16 cellular contexts compared by ENCODE assay signal in the genomic region with DNA sequence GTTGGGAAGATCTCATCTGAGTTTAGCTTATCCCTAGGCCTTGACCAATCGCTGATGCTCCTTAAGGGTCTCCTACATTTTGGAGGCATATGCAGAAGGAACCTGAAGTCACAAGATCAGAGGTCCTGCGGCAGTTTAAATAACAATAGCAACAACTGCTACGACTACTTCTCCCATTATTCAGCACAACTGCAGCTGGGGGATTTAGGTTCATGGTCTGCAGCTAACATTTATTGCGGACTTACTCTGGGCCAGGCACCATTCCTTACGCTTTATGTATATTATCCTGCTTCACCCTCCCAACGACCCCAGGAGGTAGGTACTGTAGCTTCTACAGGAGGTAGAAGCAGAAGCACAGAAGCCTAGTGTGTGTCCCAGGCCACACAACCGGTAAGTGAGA. TPM values are rescaled to one million over a fixed set of nuclear protein-coding genes. Genes with fewer than 3 reads are reported as not detected.
DNase-seq lines count a peak whose midpoint lies in the region; ATAC-seq and TF ChIP-seq lines count a peak whose summit lies in the region.
"Had no signal": no experiment of that assay in that cellular context is flagged by ENCODE, and none has a peak within 500 bp of the region (broad histone marks: within the 10 kb centered on the region; RNA-seq: fewer than 3 reads in every experiment).

No MANE protein-coding gene starts in this region.

- POLR2A ChIA-PET in activated CD4-positive, alpha-beta memory T cell treated with anti-CD3 and anti-CD28 coated beads for 36 hours (lab: Charles Lee): no interaction called here

- no peaks in the 10 kb centered on the region for H3K4me1 Mint-ChIP-seq in activated CD4-positive, alpha-beta memory T cell treated with anti-CD3 and anti-CD28 coated beads for 36 hours (ENCODE audit: low read depth)
- H3K4me1 Mint-ChIP-seq: CD4-positive, CD25-positive, alpha-beta regulatory T cell had no signal

- no peak overlapping the region for H3K4ac ChIP-seq in neuronal stem cell (ENCODE audit: low read length)

- no peak overlapping the region for H2BK15ac ChIP-seq in neuronal stem cell (ENCODE audit: low read length)

- ATAC-seq in GM18498 (IDR thresholded peaks at IDR 0.05; ENCODE audit: unreplicated experiment): no peak
- ATAC-seq: HCT116, K562 had no signal

- peak overlapping the region; percentile 25 for H3K18ac ChIP-seq in neuronal stem cell (ENCODE audit: low read length)

- peaks cover 3% of the 10 kb centered on the region for H3K27me3 Mint-ChIP-seq in activated CD4-positive, alpha-beta memory T cell treated with anti-CD3 and anti-CD28 coated beads for 36 hours

- H3K27ac ChIP-seq in BLaER1: peak overlapping the region; percentile 74
- peak overlapping the region; percentile 72 for H3K27ac ChIP-seq in WERI-Rb-1
- H3K27ac ChIP-seq in neuronal stem cell (replicated peaks; ENCODE audit: low read length): peak overlapping the region; percentile 55
- no peak overlapping the region for H3K27ac ChIP-seq in dorsolateral prefrontal cortex
- H3K27ac ChIP-seq: HL-60 had no signal

- H3K4me3 ChIP-seq in BLaER1: 0 out of 2 replicates have a peak overlapping the region, but pooled peaks have one; percentile 16
- no peak overlapping the region for H3K4me3 ChIP-seq in H7 (ENCODE audit: insufficient read depth, low read depth, low read length)
- H3K4me3 ChIP-seq in WERI-Rb-1 (ENCODE audit: low read depth, low read length): no peak overlapping the region
- no peak overlapping the region for H3K4me3 ChIP-seq in neuronal stem cell (ENCODE audit: low read length in 2 of 2)
- H3K4me3 ChIP-seq in dorsolateral prefrontal cortex: no peak overlapping the region
- H3K4me3 ChIP-seq: K562 had no signal

- H3K4me2 ChIP-seq in BLaER1 (peak overlapping the region; percentile 68), neuronal stem cell (ENCODE audit: insufficient read depth, low read length, poor library complexity, severe bottlenecking) (no peak overlapping the region)

- peaks cover 81% of the 10 kb centered on the region for H3K4me1 ChIP-seq in BLaER1
- H3K4me1 ChIP-seq in neuronal stem cell (ENCODE audit: control insufficient read depth in 2 of 2, insufficient read depth in 1 of 2, low read depth in 1 of 2, low read length in 2 of 2): peaks cover 8 to 9% of the 10 kb centered on the region in 2 donors

- peaks cover 20% of the 10 kb centered on the region for H3K9me3 ChIP-seq in BLaER1
- H3K9me3 ChIP-seq in WERI-Rb-1 (ENCODE audit: severe bottlenecking): peaks cover 24% of the 10 kb centered on the region
- peaks cover 0 to 6% of the 10 kb centered on the region in 2 donors for H3K9me3 ChIP-seq in neuronal stem cell (replicated peaks in 1 of 2; ENCODE audit: control insufficient read depth in 2 of 2, insufficient read depth in 1 of 2, low read depth in 1 of 2, low read length in 2 of 2)

- H3K36me3 ChIP-seq in BLaER1 (no peaks in the 10 kb centered on the region), H7 (replicated peaks; ENCODE audit: control insufficient read depth, insufficient read depth, low read length) (no peaks in the 10 kb centered on the region), WERI-Rb-1 (no peaks in the 10 kb centered on the region), neuronal stem cell (replicated peaks in 1 of 2; ENCODE audit: control insufficient read depth in 2 of 2, insufficient read depth in 2 of 2, low read length in 2 of 2) (no peaks in the 10 kb centered on the region)

- CTCF ChIA-PET in activated CD4-positive, alpha-beta memory T cell treated with anti-CD3 and anti-CD28 coated beads for 36 hours (lab: Charles Lee): interaction anchor here (1.2 kb wide), 1 partner anchor 99 kb away, joined by 4 read pairs; no protein-coding TSS in a partner anchor

- H2BK120ac ChIP-seq in neuronal stem cell (ENCODE audit: low read depth, low read length): no peak overlapping the region

- intact Hi-C loops in dorsolateral prefrontal cortex (cut with DNase I): no loop called here
- intact Hi-C loops in activated CD4-positive, alpha-beta memory T cell treated with anti-CD3 and anti-CD28 coated beads for 36 hours (cut with micrococcal nuclease): no loop called here

- no peak overlapping the region for H4K91ac ChIP-seq in neuronal stem cell (ENCODE audit: low read depth, low read length, poor library complexity)

- H3K79me1 ChIP-seq in neuronal stem cell (ENCODE audit: low read depth, low read length): no peaks in the 10 kb centered on the region

- no peak overlapping the region for H3K14ac ChIP-seq in neuronal stem cell (ENCODE audit: low read length)

- DNase-seq in H7: peak; percentile 41
- DNase-seq in WERI-Rb-1: no peak
- DNase-seq in neuronal stem cell (ENCODE audit: low spot score): no peak
- DNase-seq in dorsolateral prefrontal cortex: no peak
- DNase-seq in activated CD4-positive, alpha-beta memory T cell treated with anti-CD3 and anti-CD28 coated beads for 36 hours: no peak
- DNase-seq: 8988T; C1 segment of cervical spinal cord; Caco-2; CD4-positive, CD25-positive, alpha-beta regulatory T cell; HFFc6; IMR-90 had no signal

- H2AFZ ChIP-seq in neuronal stem cell (ENCODE audit: low read length): no peak overlapping the region

- H3K9ac ChIP-seq in BLaER1 (peak overlapping the region; percentile 51), neuronal stem cell (ENCODE audit: low read depth, low read length, poor library complexity) (no peak overlapping the region)

- no peak overlapping the region for H2BK5ac ChIP-seq in neuronal stem cell (ENCODE audit: low read length)

- H2AK5ac ChIP-seq in neuronal stem cell (ENCODE audit: low read depth, low read length): no peak overlapping the region

- no CpG with 5 or more reads among the region's 7 CpGs for WGBS in neuronal stem cell (ENCODE audit: extremely low coverage in 2 of 2, insufficient read length in 2 of 2, insufficient replicate concordance in 1 of 2), 2 donors

- no peak overlapping the region for H4K8ac ChIP-seq in neuronal stem cell (ENCODE audit: low read depth, low read length)

- H3K27me3 ChIP-seq in BLaER1 (no peaks in the 10 kb centered on the region), H7 (ENCODE audit: control insufficient read depth, insufficient read depth, low read length) (no peaks in the 10 kb centered on the region), WERI-Rb-1 (ENCODE audit: insufficient read depth, low read depth, severe bottlenecking) (no peaks in the 10 kb centered on the region), neuronal stem cell (ENCODE audit: control insufficient read depth in 3 of 3, insufficient read depth in 3 of 3, low read depth in 1 of 3, low read length in 3 of 3) (peaks cover 0 to 4% (median 0%) of the 10 kb centered on the region in 3 experiments), dorsolateral prefrontal cortex (no peaks in the 10 kb centered on the region)

- H3K27ac Mint-ChIP-seq in activated CD4-positive, alpha-beta memory T cell treated with anti-CD3 and anti-CD28 coated beads for 36 hours: no peak overlapping the region
- H3K27ac Mint-ChIP-seq: CD4-positive, CD25-positive, alpha-beta regulatory T cell; HFFc6 had no signal

- H2BK12ac ChIP-seq in neuronal stem cell (ENCODE audit: low read length): no peak overlapping the region

- no peaks in the 10 kb centered on the region for H3K9me3 Mint-ChIP-seq in activated CD4-positive, alpha-beta memory T cell treated with anti-CD3 and anti-CD28 coated beads for 36 hours
- H3K9me3 Mint-ChIP-seq: CD4-positive, CD25-positive, alpha-beta regulatory T cell had no signal

- H3K23ac ChIP-seq in neuronal stem cell (ENCODE audit: low read depth, low read length, poor library complexity): no peak overlapping the region

- H3K4me3 Mint-ChIP-seq in activated CD4-positive, alpha-beta memory T cell treated with anti-CD3 and anti-CD28 coated beads for 36 hours: no peak overlapping the region
- H3K4me3 Mint-ChIP-seq: CD4-positive, CD25-positive, alpha-beta regulatory T cell; HFFc6 had no signal

- TF ChIP-seq CTCF in WERI-Rb-1 (IDR thresholded peaks at IDR 0.05; ENCODE audit: low read depth, low read length) (no peak), dorsolateral prefrontal cortex (IDR thresholded peaks at IDR 0.05 in 54 of 56, conservative IDR thresholded peaks at IDR 0.05 in 2 of 56; ENCODE audit: low read depth in 1 of 56, partially characterized antibody in 56 of 56) (no peak)

- H3K36me3 Mint-ChIP-seq in activated CD4-positive, alpha-beta memory T cell treated with anti-CD3 and anti-CD28 coated beads for 36 hours: no peaks in the 10 kb centered on the region
- H3K36me3 Mint-ChIP-seq: CD4-positive, CD25-positive, alpha-beta regulatory T cell had no signal

- no peaks in the 10 kb centered on the region for H4K20me1 ChIP-seq in BLaER1

RNA-seq across cellular contexts. Expression of a gene that starts 59.5 kb away (rescaled TPM):
- total RNA-seq in H7 (2014; rRNA removed; shearing (Covaris generic)): 62.6 and 67.8 TPM in 2 replicates
- 12.3 TPM for polyA plus RNA-seq in neuronal stem cell (2013, experiment 1 of 2)
- polyA plus RNA-seq in neuronal stem cell (2013, experiment 2 of 2): 13.3 TPM
- 10 to 100 TPM; 37.5 to 77.9 (median 57.2) TPM for total RNA-seq in dorsolateral prefrontal cortex
- total RNA-seq in activated CD4-positive, alpha-beta memory T cell treated with anti-CD3 and anti-CD28 coated beads for 36 hours: 10 to 100 TPM; 24.5 to 30.8 TPM

Comparison
In these comparisons a context has a peak if more than half of its experiments do, and no peak if none do; other contexts are left out.
1. H3K27ac ChIP-seq: peak in BLaER1 (single experiment), WERI-Rb-1 (single experiment) and neuronal stem cell (single experiment); none in dorsolateral prefrontal cortex (0 of 59).